ENCODE assay signal across 14 cellular contexts in genomic region chr9:121737481-121737931, GRCh38.
DNase-seq lines count a peak whose midpoint lies in the region; ATAC-seq, FAIRE-seq and TF ChIP-seq lines count a peak whose summit lies in the region.
"Had no signal": no experiment of that assay in that cellular context is flagged by ENCODE, and none has a peak within 500 bp of the region (broad histone marks: within the 10 kb centered on the region; RNA-seq: fewer than 3 reads in every experiment).

No MANE protein-coding gene starts in this region.

- H3K27ac ChIP-seq in ascending aorta (peak overlapping the region; percentile 91 to 94), mucosa of rectum (ENCODE audit: low read depth in 2 of 2, low read length in 2 of 2) (peak overlapping the region; percentile 94 to 98), testis (peak overlapping the region; percentile 86 to 91)

- DNase-seq in HT-29 (ENCODE audit: low spot score): peak; percentile 36
- DNase-seq in ascending aorta (ENCODE audit: low spot score in 2 of 2): no peak
- no peak for DNase-seq in testis
- no peak for DNase-seq in 8988T
- DNase-seq in urothelium cell line (ENCODE audit: low spot score): no peak
- no peak for DNase-seq in DMS153 treated with DMSO at 0.1 percent for 48 hours (lab: John Stamatoyannopoulos, UW; ENCODE audit: unreplicated experiment)
- DNase-seq: activated CD8-positive, alpha-beta memory T cell treated with anti-CD3 and anti-CD28 coated beads, Interleukin-2, amount 50 U/mL, for 4 hours; activated naive CD8-positive, alpha-beta T cell treated with anti-CD3 and anti-CD28 coated beads, Interleukin-2, amount 10 ng/mL, durations not matched to agents 7 days and 5 days; C1 segment of cervical spinal cord; cerebellar nuclear complex; NCI-H2029; stimulated activated CD8-positive, alpha-beta memory T cell treated with anti-CD3 and anti-CD28 coated beads, Interleukin-4, amount 100 ng/mL, for 48 hours had no signal

- WGBS in testis, 2 donors: 80 to 85% methylated on average over 8 to 9 of the region's 9 CpGs

- no peaks in the 10 kb centered on the region for H3K9me3 ChIP-seq in ascending aorta
- no peaks in the 10 kb centered on the region for H3K9me3 ChIP-seq in mucosa of rectum (ENCODE audit: control insufficient read depth in 2 of 2, low read length in 2 of 2)
- H3K9me3 ChIP-seq in testis: no peaks in the 10 kb centered on the region

- peaks cover 32 to 56% of the 10 kb centered on the region in 2 donors for H3K4me1 ChIP-seq in ascending aorta
- H3K4me1 ChIP-seq in mucosa of rectum (ENCODE audit: control insufficient read depth in 2 of 2, insufficient read depth in 2 of 2, low read length in 2 of 2): peaks cover 69 to 87% of the 10 kb centered on the region in 2 donors
- H3K4me1 ChIP-seq in testis: peaks cover 61% of the 10 kb centered on the region

- no peak for TF ChIP-seq CTCF in ascending aorta (IDR thresholded peaks at IDR 0.05)
- TF ChIP-seq CTCF in testis (IDR thresholded peaks at IDR 0.05): no peak

- intact Hi-C loops in ascending aorta (cut with DNase I): no loop called here
- intact Hi-C loops in testis (cut with DNase I; ENCODE audit: low total_unique reads): no loop called here

- FAIRE-seq in urothelium cell line (lab: Jason Lieb, UNC): no peak

- H3K36me3 ChIP-seq in ascending aorta (no peaks in the 10 kb centered on the region), mucosa of rectum (ENCODE audit: control insufficient read depth in 2 of 2, insufficient read depth in 2 of 2, low read length in 2 of 2) (no peaks in the 10 kb centered on the region), testis (ENCODE audit: low read depth, missing control alignments) (no peaks in the 10 kb centered on the region)

- H3K4me3 ChIP-seq in ascending aorta (peak overlapping the region in 1 of 2 donors; percentile 18), mucosa of rectum (ENCODE audit: low read length in 2 of 2) (peak overlapping the region; percentile 64 to 82), testis (no peak overlapping the region)

- H3K27me3 ChIP-seq in ascending aorta (no peaks in the 10 kb centered on the region), mucosa of rectum (ENCODE audit: control insufficient read depth in 2 of 2, insufficient read depth in 2 of 2, low read length in 2 of 2) (no peaks in the 10 kb centered on the region), testis (no peaks in the 10 kb centered on the region)

- ATAC-seq in HG02588 (IDR thresholded peaks at IDR 0.05; ENCODE audit: unreplicated experiment): no peak

- TF ChIP-seq POLR2A in testis (IDR thresholded peaks at IDR 0.05): no peak

- peak overlapping the region; percentile 84 to 94 for H3K9ac ChIP-seq in mucosa of rectum (ENCODE audit: low read depth in 1 of 2, low read length in 2 of 2)

Comparison
In these comparisons a context has a peak if more than half of its experiments do, and no peak if none do; other contexts are left out.
1. H3K4me3 ChIP-seq: peak in mucosa of rectum (2 of 2); none in testis (0 of 2).
2. Peak in every context shown above with its lines, with median percentiles within 50 percentile points of each other: H3K27ac ChIP-seq.